ENCODE assay signal across 8 cellular contexts in the genomic region with DNA sequence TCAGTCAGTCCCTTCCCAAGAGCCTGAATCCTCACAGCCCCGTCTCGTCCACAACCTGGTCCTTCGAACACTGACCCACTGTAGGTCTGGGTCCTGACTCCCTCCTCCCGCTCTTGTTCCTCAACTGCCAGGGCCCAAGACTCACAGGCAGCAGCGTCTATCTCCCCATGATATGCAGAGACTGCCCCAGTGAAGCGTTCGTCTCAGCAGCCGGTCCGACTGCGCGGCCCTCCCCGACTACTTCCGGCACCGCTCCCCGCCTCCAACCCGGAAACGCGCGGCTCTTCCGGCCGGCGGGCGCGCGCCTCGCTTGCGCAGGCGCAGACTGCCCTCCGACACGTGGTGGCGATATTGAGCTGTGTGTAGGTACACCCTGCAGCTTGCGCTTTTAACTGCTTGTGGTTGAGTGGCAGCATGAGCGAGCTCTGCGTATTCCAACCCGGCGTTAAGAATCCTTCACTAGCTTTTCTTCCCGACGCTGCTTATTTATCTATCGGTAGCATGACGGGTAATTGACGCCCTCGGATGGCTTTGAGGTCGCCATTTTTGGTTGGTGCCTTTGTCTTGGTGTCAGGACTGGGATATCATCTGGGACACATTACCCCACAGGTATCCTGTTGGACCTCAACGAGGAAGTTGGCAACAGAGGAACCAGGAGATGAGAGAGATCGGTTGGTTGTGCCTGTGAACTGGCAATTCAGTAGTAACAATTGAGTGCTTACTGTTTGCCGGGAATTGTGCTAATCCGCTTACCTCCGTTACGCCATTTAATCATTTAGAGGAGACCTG. TPM values are rescaled to one million over a fixed set of nuclear protein-coding genes. Genes with fewer than 3 reads are reported as not detected.
DNase-seq lines count a peak whose midpoint lies in the region; ATAC-seq and TF ChIP-seq lines count a peak whose summit lies in the region.

A gene with protein sequence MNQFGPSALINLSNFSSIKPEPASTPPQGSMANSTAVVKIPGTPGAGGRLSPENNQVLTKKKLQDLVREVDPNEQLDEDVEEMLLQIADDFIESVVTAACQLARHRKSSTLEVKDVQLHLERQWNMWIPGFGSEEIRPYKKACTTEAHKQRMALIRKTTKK (minus strand): TSS at position 221 of the 789 bp plus-strand sequence. CDS start 20,986 bp downstream, outside the sequence.

- no peaks in the 10 kb centered on the region for H3K9me3 ChIP-seq in heart right ventricle

- H3K4me3 Mint-ChIP-seq in progenitor cell of endocrine pancreas (ENCODE audit: low read depth) = peak within 1 kb of the TSS; percentile 97

- H3K4me1 Mint-ChIP-seq in progenitor cell of endocrine pancreas (ENCODE audit: low read depth) = peaks cover 15% of the 10 kb centered on the region

- ATAC-seq in HG02798 (IDR thresholded peaks at IDR 0.05; ENCODE audit: poor library complexity, unreplicated experiment) = peak; percentile 87
- peak; percentile 95 to 97 (median 96) for ATAC-seq in heart right ventricle

- 0 to 1% (median 0%) methylated on average over 49 of the region's 49 CpGs for WGBS in adipose tissue, 3 donors
- WGBS in heart right ventricle, 2 donors = 1% methylated on average over 49 of the region's 49 CpGs

- intact Hi-C loops in heart right ventricle (cut with DNase I) = loop anchor here in 8 of 10 donors (1.0 to 10.0 kb wide), 10 partner anchors 26 to 539 kb away; a partner anchor contains a TSS

- H3K27me3 Mint-ChIP-seq in progenitor cell of endocrine pancreas = no peaks in the 10 kb centered on the region

- H3K27ac Mint-ChIP-seq in progenitor cell of endocrine pancreas = peak within 1 kb of the TSS; percentile 99

- H3K4me1 ChIP-seq in heart right ventricle = peaks cover 8 to 45% (median 37%) of the 10 kb centered on the region in 9 donors

- H3K36me3 ChIP-seq in heart right ventricle = no peaks in the 10 kb centered on the region

- H3K9me3 Mint-ChIP-seq in progenitor cell of endocrine pancreas (ENCODE audit: low read depth) = no peaks in the 10 kb centered on the region

- H3K4me3 ChIP-seq in GM12875 (ENCODE audit: low read depth, low read length) (peak within 1 kb of the TSS; percentile 60), heart right ventricle (peak within 1 kb of the TSS; percentile 44 to 98 (median 80))

- H3K27me3 ChIP-seq in heart right ventricle = no peaks in the 10 kb centered on the region

- TF ChIP-seq CTCF in GM12875 (IDR thresholded peaks at IDR 0.05; ENCODE audit: borderline replicate concordance, insufficient read depth, low read depth, low read length) = peak; percentile 32; the same call in 1 of the 2 replicates
- TF ChIP-seq CTCF in heart right ventricle (IDR thresholded peaks at IDR 0.05) = peak in 7 of 9 donors; percentile 29 to 62 (median 54)
- no peak for TF ChIP-seq CTCF in progenitor cell of endocrine pancreas (IDR thresholded peaks at IDR 0.05; ENCODE audit: unreplicated experiment)

- no peaks in the 10 kb centered on the region for H3K36me3 Mint-ChIP-seq in progenitor cell of endocrine pancreas (ENCODE audit: insufficient read depth)

- H3K27ac ChIP-seq in adipose tissue (ENCODE audit: low read depth, low read length) (peak within 1 kb of the TSS; percentile 59), heart right ventricle (peak within 1 kb of the TSS; percentile 38 to 95 (median 90))

- DNase-seq in NCI-H1436 (lab: John Stamatoyannopoulos, UW) = peak; percentile 90
- DNase-seq in T follicular helper cell (ENCODE audit: low read depth) = peak; percentile 89
- DNase-seq in heart right ventricle = peak; percentile 90 to 92
- peak; percentile 84 for DNase-seq in progenitor cell of endocrine pancreas (ENCODE audit: low spot score, unreplicated experiment)
- peak; percentile 94 for DNase-seq in ureter (ENCODE audit: low spot score)

RNA-seq across cellular contexts. Expression of the gene that starts here (rescaled TPM):
- polyA plus RNA-seq in adipose tissue (10 to 100 TPM; 14.1 to 31.2 (median 17.4) TPM), heart right ventricle (10 to 100 TPM; 29.6 to 41.6 TPM)
- total RNA-seq in heart right ventricle (10 to 100 TPM; 17.2 to 27.4 (median 19.4) TPM), progenitor cell of endocrine pancreas (18.2 and 20.1 TPM in 2 replicates), ureter (19.8 TPM)

Comparison
In these comparisons a context has a peak if more than half of its experiments do, and no peak if none do; other contexts are left out.
1. Peak in every context shown above with its lines: DNase-seq, ATAC-seq, H3K4me3 ChIP-seq and H3K27ac ChIP-seq.